In the genomic region with DNA sequence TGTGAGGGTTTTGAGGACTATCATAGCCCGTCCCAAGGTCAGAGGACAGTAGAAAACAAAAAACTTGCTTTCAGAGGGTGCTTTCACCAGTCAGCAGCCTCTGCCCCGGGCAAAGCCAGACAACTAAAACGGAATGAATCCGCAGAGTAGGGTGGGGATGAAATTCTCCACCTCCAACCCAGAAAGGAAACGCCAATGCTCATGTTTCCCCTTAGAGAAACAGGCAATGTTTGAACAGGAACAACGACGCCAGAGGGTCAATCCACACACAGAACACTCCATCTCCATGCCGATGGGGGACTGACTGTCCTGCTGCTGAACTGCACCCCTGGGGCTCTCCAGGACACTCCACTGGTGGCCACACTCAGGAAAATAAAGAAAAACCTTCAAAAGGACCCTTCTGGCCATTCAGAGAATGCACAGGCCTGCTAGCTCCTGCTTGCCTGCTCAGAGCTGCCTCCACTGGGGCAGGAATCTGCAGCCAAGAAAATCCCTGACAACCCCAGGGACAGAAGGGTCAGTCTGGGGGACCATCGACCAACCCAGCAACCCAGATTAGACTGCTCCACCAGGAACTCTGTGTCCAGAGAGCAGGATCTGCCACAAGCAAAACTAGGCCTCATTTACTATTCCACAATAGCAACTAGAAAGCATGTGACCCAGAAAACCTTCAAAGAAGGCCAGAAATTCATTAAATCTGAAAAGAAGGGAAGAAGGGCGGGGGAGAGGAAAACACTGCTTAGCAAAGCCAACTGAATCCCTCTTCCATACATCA, we compare ENCODE assay signal across 8 cellular contexts.
A peak's percentile ranks its signal among the peaks of the same experiment; 100 is the strongest.
DNase-seq lines count a peak whose midpoint lies in the region; ATAC-seq, FAIRE-seq and TF ChIP-seq lines count a peak whose summit lies in the region.

No MANE protein-coding gene starts in this region.

- peaks cover 0 to 4% of the 10 kb centered on the region in 2 donors for H3K4me1 ChIP-seq in muscle layer of duodenum (ENCODE audit: control insufficient read depth in 1 of 2, insufficient read depth in 2 of 2, low read length in 2 of 2)

- no peak for TF ChIP-seq CTCF in bronchial epithelial cell (IDR thresholded peaks at IDR 0.05; ENCODE audit: insufficient read depth, low read length, severe bottlenecking)

- peak overlapping the region; percentile 62 for H3K27ac ChIP-seq in muscle layer of duodenum (ENCODE audit: low read length)

- H3K27me3 ChIP-seq in bronchial epithelial cell (ENCODE audit: control insufficient read depth, insufficient read depth, low read length) (no peaks in the 10 kb centered on the region), muscle layer of duodenum (ENCODE audit: low read depth, low read length) (no peaks in the 10 kb centered on the region)

- H3K9me3 ChIP-seq in muscle layer of duodenum (ENCODE audit: control insufficient read depth in 1 of 2, low read length in 2 of 2), result no peaks in the 10 kb centered on the region

- H3K4me3 ChIP-seq in Jurkat, Clone E6-1 (ENCODE audit: low read length), result peak overlapping the region; percentile 18
- H3K4me3 ChIP-seq in bronchial epithelial cell (ENCODE audit: low read depth, low read length) (no peak overlapping the region), muscle layer of duodenum (ENCODE audit: low read depth in 1 of 2, low read length in 2 of 2) (no peak overlapping the region)

- ATAC-seq in HG02678 (IDR thresholded peaks at IDR 0.05; ENCODE audit: unreplicated experiment), result no peak

- DNase-seq in Ammon's horn (ENCODE audit: low spot score), result peak; percentile 54
- DNase-seq in Jurkat, Clone E6-1 (ENCODE audit: low read depth, low spot score), result no peak
- peak; percentile 75 for DNase-seq in bronchial epithelial cell (ENCODE audit: low read depth)
- no peak for DNase-seq in EL
- no peak for DNase-seq in GM19240 (ENCODE audit: insufficient read length, low spot score)
- no peak for DNase-seq in DMS 273 (lab: John Stamatoyannopoulos, UW; ENCODE audit: unreplicated experiment)

- FAIRE-seq in bronchial epithelial cell (lab: Jason Lieb, UNC), result no peak

- H3K36me3 ChIP-seq in bronchial epithelial cell (ENCODE audit: control insufficient read depth, insufficient read depth, low read length) (no peaks in the 10 kb centered on the region), muscle layer of duodenum (ENCODE audit: control insufficient read depth in 1 of 2, insufficient read depth in 2 of 2, low read length in 2 of 2) (no peaks in the 10 kb centered on the region)

Comparison
In these comparisons a context has a peak if more than half of its experiments do, and no peak if none do; other contexts are left out.
1. DNase-seq: peak in Ammon's horn (single experiment) and bronchial epithelial cell (single experiment); none in Jurkat, Clone E6-1 (single experiment), EL (single experiment), GM19240 (single experiment) and DMS 273 (single experiment).